8 cellular contexts compared by ENCODE assay signal in genomic region chr5:138575194-138576015, GRCh38. TPM values are rescaled to one million over a fixed set of nuclear protein-coding genes. Genes with fewer than 3 reads are reported as not detected.
DNase-seq lines count a peak whose midpoint lies in the region; ATAC-seq, FAIRE-seq and TF ChIP-seq lines count a peak whose summit lies in the region.

Gene HSPA9, minus strand, starts transcription at chr5:138575401. Its CDS starts 83 bp downstream, at chr5:138575318.

- no peak for TF ChIP-seq CTCF in BE2C (IDR thresholded peaks at IDR 0.05; ENCODE audit: low read depth, low read length)

- DNase-seq in BE2C, result peak; percentile 99
- peak; percentile 97 for DNase-seq in GM19240 (ENCODE audit: insufficient read length, low spot score)
- DNase-seq in NCI-H526 (lab: John Stamatoyannopoulos, UW), result peak; percentile 98 to 99
- DNase-seq in activated CD4-positive, alpha-beta T cell treated with anti-CD3 and anti-CD28 coated beads for 48 hours, result peak; percentile 98
- peak; percentile 100 for DNase-seq in kidney glomerular epithelial cell (lab: John Stamatoyannopoulos, UW)
- DNase-seq in stimulated activated CD4-positive, alpha-beta T cell treated with anti-CD3 and anti-CD28 coated beads, Interleukin-1b, Interleukin-23, amount 100 ng/mL, for 1 hour (ENCODE audit: low read depth in 2 of 2), result peak; percentile 88 to 92

- peak; percentile 21 for FAIRE-seq in colon (lab: Jason Lieb, UNC)

- H3K4me1 ChIP-seq in BE2C, result no peaks in the 10 kb centered on the region; the same call in 1 of the 2 replicates

- peak; percentile 85 for ATAC-seq in HG03460 (IDR thresholded peaks at IDR 0.05; ENCODE audit: unreplicated experiment)

- peaks cover 45% of the 10 kb centered on the region for H3K36me3 ChIP-seq in BE2C

- peak within 1 kb of the TSS; percentile 85 for H3K4me3 ChIP-seq in BE2C (ENCODE audit: low read depth, low read length)

- H3K27me3 ChIP-seq in BE2C, result no peaks in the 10 kb centered on the region

- H3K9me3 ChIP-seq in BE2C, result no peaks in the 10 kb centered on the region

RNA-seq across cellular contexts. Expression of gene HSPA9, which starts in this region (rescaled TPM):
- 1,185 TPM for polyA plus RNA-seq in BE2C (2012; ENCODE audit: insufficient read depth, insufficient read length, low read depth)

Comparison
In these comparisons a context has a peak if more than half of its experiments do, and no peak if none do; other contexts are left out.
1. Peak in every context shown above with its lines: DNase-seq, ATAC-seq and H3K4me3 ChIP-seq.